Comparison of ENCODE assay signal across 26 cellular contexts in the genomic region with DNA sequence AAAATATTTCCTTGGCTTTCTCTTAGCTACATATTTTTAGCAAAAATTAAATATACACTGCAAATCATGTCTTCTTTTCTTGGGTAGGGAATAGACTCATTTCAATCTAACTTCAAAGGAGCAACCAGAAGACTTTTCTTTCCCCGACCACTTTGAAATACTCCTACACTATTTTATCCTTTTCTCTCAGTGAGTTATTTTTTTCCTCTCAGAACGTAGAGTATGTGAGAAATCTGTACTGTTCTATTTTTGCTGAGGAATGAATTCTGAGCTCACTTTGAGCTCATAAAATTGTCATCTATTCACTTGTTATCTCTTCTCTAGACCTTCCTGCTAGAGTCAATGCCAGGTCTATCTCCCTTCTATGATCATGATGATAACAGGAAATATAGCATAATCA.
"Had no signal": no experiment of that assay in that cellular context is flagged by ENCODE, and none has a peak within 500 bp of the region (broad histone marks: within the 10 kb centered on the region; RNA-seq: fewer than 3 reads in every experiment).

No MANE protein-coding gene starts in this region.

- H3K27me3 Mint-ChIP-seq: activated CD4-positive, alpha-beta T cell treated with anti-CD3 and anti-CD28 coated beads, Interleukin-2, amount 10 ng/mL, durations not matched to agents 24 days and 14 days; activated CD8-positive, alpha-beta memory T cell treated with anti-CD3 and anti-CD28 coated beads, Interleukin-2, amount 10 ng/mL, durations not matched to agents 7 days and 5 days; activated naive CD4-positive, alpha-beta T cell treated with anti-CD3 and anti-CD28 coated beads, Interleukin-2, amount 50 U/mL, for 24 hours; central memory CD8-positive, alpha-beta T cell had no signal

- DNase-seq: activated CD4-positive, alpha-beta T cell treated with anti-CD3 and anti-CD28 coated beads, Interleukin-2, amount 10 ng/mL, durations not matched to agents 24 days and 14 days; activated CD4-positive, alpha-beta T cell treated with anti-CD3 and anti-CD28 coated beads, Interleukin-2, amount 50 U/mL, for 48 hours; activated CD8-positive, alpha-beta memory T cell treated with anti-CD3 and anti-CD28 coated beads, Interleukin-2, amount 10 ng/mL, durations not matched to agents 7 days and 5 days; activated effector memory CD4-positive, alpha-beta T cell treated with Interleukin-2 at 50 U/mL for 16 hours; activated naive CD4-positive, alpha-beta T cell; body of pancreas; Kasumi-1; KBM-7; NCI-H1105 treated with DMSO at 0.1 percent for 48 hours; NCI-H1436 treated with DMSO at 0.1 percent for 48 hours; NCI-H187; NCI-H2081; NCI-H446 treated with DMSO at 0.1 percent for 48 hours; NCI-H524 treated with DMSO at 0.1 percent for 48 hours; NCI-H774; OCI-M1; Right ventricle myocardium superior; SJCRH30 had no signal

- H3K4me1 Mint-ChIP-seq: activated CD8-positive, alpha-beta memory T cell treated with anti-CD3 and anti-CD28 coated beads, Interleukin-2, amount 10 ng/mL, durations not matched to agents 7 days and 5 days; central memory CD8-positive, alpha-beta T cell had no signal

- H3K4me3 Mint-ChIP-seq: activated CD4-positive, alpha-beta T cell treated with anti-CD3 and anti-CD28 coated beads, Interleukin-2, amount 10 ng/mL, durations not matched to agents 24 days and 14 days; activated CD8-positive, alpha-beta memory T cell treated with anti-CD3 and anti-CD28 coated beads, Interleukin-2, amount 10 ng/mL, durations not matched to agents 7 days and 5 days; activated naive CD4-positive, alpha-beta T cell treated with anti-CD3 and anti-CD28 coated beads, Interleukin-2, amount 50 U/mL, for 24 hours; central memory CD8-positive, alpha-beta T cell; T-helper 1 cell treated with Interleukin-12 subunit alpha and Interleukin-12 subunit beta and Interleukin-4 antibody, amounts not matched to agents 30 μg/mL and 1 μg/mL, for 36 hours had no signal

- H3K9me3 Mint-ChIP-seq: activated CD4-positive, alpha-beta T cell treated with anti-CD3 and anti-CD28 coated beads, Interleukin-2, amount 10 ng/mL, durations not matched to agents 24 days and 14 days; activated naive CD4-positive, alpha-beta T cell treated with anti-CD3 and anti-CD28 coated beads, Interleukin-2, amount 50 U/mL, for 24 hours; central memory CD8-positive, alpha-beta T cell; T-helper 1 cell treated with Interleukin-12 subunit alpha and Interleukin-12 subunit beta and Interleukin-4 antibody, amounts not matched to agents 30 μg/mL and 1 μg/mL, for 36 hours had no signal

- H3K27ac Mint-ChIP-seq: activated CD4-positive, alpha-beta T cell treated with anti-CD3 and anti-CD28 coated beads, Interleukin-2, amount 10 ng/mL, durations not matched to agents 24 days and 14 days; activated CD8-positive, alpha-beta memory T cell treated with anti-CD3 and anti-CD28 coated beads, Interleukin-2, amount 10 ng/mL, durations not matched to agents 7 days and 5 days; activated naive CD4-positive, alpha-beta T cell treated with anti-CD3 and anti-CD28 coated beads, Interleukin-2, amount 50 U/mL, for 24 hours; T-helper 1 cell treated with Interleukin-12 subunit alpha and Interleukin-12 subunit beta and Interleukin-4 antibody, amounts not matched to agents 30 μg/mL and 1 μg/mL, for 36 hours had no signal

- H3K36me3 Mint-ChIP-seq: activated CD8-positive, alpha-beta memory T cell treated with anti-CD3 and anti-CD28 coated beads, Interleukin-2, amount 10 ng/mL, durations not matched to agents 7 days and 5 days; activated naive CD4-positive, alpha-beta T cell treated with anti-CD3 and anti-CD28 coated beads, Interleukin-2, amount 50 U/mL, for 24 hours had no signal

- ATAC-seq: activated CD4-positive, CD25-positive, alpha-beta regulatory T cell treated with anti-CD3 and anti-CD28 coated beads, Interleukin-2, amount 50 U/mL, for 24 hours; activated CD8-positive, alpha-beta memory T cell treated with anti-CD3 and anti-CD28 coated beads, Interleukin-2, amount 10 ng/mL, durations not matched to agents 7 days and 5 days; body of pancreas; Panc1; SK-N-SH treated with all-trans-retinoic acid at 6 μM for 48 hours had no signal

- H3K27ac ChIP-seq: ascending aorta, body of pancreas, RWPE1, SJCRH30 had no signal
